26 cellular contexts compared by ENCODE assay signal in the genomic region with DNA sequence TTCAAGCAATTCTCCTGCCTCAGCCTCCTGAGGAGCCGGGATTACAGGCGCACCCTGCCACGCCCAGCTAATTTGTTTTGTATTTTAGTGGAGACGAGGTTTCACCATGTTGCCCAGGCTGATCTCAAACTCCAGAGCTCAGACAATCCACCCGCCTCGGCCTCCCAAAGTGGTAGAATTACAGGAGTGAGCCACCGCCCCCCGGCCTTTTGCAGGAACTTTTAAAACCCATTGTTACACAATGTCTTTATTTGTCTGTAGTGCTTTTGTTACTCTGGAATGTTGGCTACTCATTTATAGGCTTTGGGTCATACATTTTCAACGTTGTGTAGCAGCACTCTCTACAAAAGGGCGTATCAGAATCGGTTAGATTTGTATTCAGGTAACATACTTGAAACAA.
"Had no signal": no experiment of that assay in that cellular context is flagged by ENCODE, and none has a peak within 500 bp of the region (broad histone marks: within the 10 kb centered on the region; RNA-seq: fewer than 3 reads in every experiment).

No MANE protein-coding gene starts in this region.

- H3K27me3 Mint-ChIP-seq: naive thymus-derived CD8-positive, alpha-beta T cell; stimulated activated naive B cell treated with anti-CD40 and anti-IgM and Interleukin-4, amounts not matched to agents 10 μg/mL and 1 μg/mL and 100 μg/mL, for 72 hours had no signal

- H3K9me3 Mint-ChIP-seq: nephron had no signal

- H3K27ac ChIP-seq: left lung, lower lobe of right lung, neutrophil, parathyroid adenoma, psoas muscle, right atrium auricular region, right lobe of liver, stomach, testis, thyroid gland, upper lobe of right lung had no signal

- H3K4me3 Mint-ChIP-seq: naive thymus-derived CD8-positive, alpha-beta T cell; nephron; neural crest cell; stimulated activated naive B cell treated with anti-CD40 and anti-IgM and Interleukin-4, amounts not matched to agents 10 μg/mL and 1 μg/mL and 100 μg/mL, for 72 hours had no signal

- H3K4me1 Mint-ChIP-seq: naive thymus-derived CD8-positive, alpha-beta T cell; stimulated activated naive B cell treated with anti-CD40 and anti-IgM and Interleukin-4, amounts not matched to agents 10 μg/mL and 1 μg/mL and 100 μg/mL, for 72 hours had no signal

- H3K79me2 ChIP-seq: parathyroid adenoma had no signal

- DNase-seq: hippocampal formation; kidney glomerular epithelial cell; left colon; lower lobe of right lung; mammary epithelial cell; mesenchymal stem cell; naive thymus-derived CD8-positive, alpha-beta T cell; occipital lobe; psoas muscle; stimulated activated CD4-positive, alpha-beta T cell treated with anti-CD3 and anti-CD28 coated beads, Interleukin-1b, Interleukin-23, amount 100 ng/mL, for 48 hours; stimulated activated CD4-positive, alpha-beta T cell treated with anti-CD3 and anti-CD28 coated beads, Interleukin-2, amount 100 ng/mL, for 48 hours; stimulated activated naive B cell treated with anti-CD40 and anti-IgM and Interleukin-4, amounts not matched to agents 10 μg/mL and 1 μg/mL and 100 μg/mL, for 72 hours; stimulated activated naive CD8-positive, alpha-beta T cell treated with anti-CD3 and anti-CD28 coated beads, Interleukin-15, Interleukin-2, amounts not matched to agents 100 U/mL and 50 U/mL, for 24 hours; stomach; testis; thyroid gland; trophoblast cell; upper lobe of right lung had no signal

- H3K4me2 ChIP-seq: smooth muscle cell had no signal

- H3K9ac ChIP-seq: parathyroid adenoma had no signal

- H3K36me3 ChIP-seq: left lung, lower lobe of right lung, neutrophil, right atrium auricular region, right lobe of liver, stomach, thyroid gland, upper lobe of right lung had no signal

- H3K27ac Mint-ChIP-seq: naive thymus-derived CD8-positive, alpha-beta T cell; stimulated activated naive B cell treated with anti-CD40 and anti-IgM and Interleukin-4, amounts not matched to agents 10 μg/mL and 1 μg/mL and 100 μg/mL, for 72 hours had no signal

- ATAC-seq: left colon; left lung; lower lobe of right lung; naive thymus-derived CD8-positive, alpha-beta T cell; psoas muscle; right lobe of liver; stimulated activated naive B cell treated with anti-CD40 and anti-IgM and Interleukin-4, amounts not matched to agents 10 μg/mL and 1 μg/mL and 100 μg/mL, for 72 hours; stimulated activated naive CD8-positive, alpha-beta T cell treated with anti-CD3 and anti-CD28 coated beads, Interleukin-15, Interleukin-2, amounts not matched to agents 100 U/mL and 50 U/mL, for 24 hours; upper lobe of right lung had no signal

- H3K4me3 ChIP-seq: left lung, lower lobe of right lung, psoas muscle, right atrium auricular region, right lobe of liver, smooth muscle cell, stomach, testis, thyroid gland, upper lobe of right lung had no signal

- H3K9me3 ChIP-seq: left lung, lower lobe of right lung, neutrophil, psoas muscle, right lobe of liver, stomach, testis, thyroid gland, upper lobe of right lung had no signal

- H3K4me1 ChIP-seq: left lung, lower lobe of right lung, parathyroid adenoma, psoas muscle, right atrium auricular region, right lobe of liver, stomach, testis, thyroid gland, upper lobe of right lung had no signal

- H2AFZ ChIP-seq: parathyroid adenoma had no signal

- H3K27me3 ChIP-seq: left lung, neutrophil, right lobe of liver, stomach, testis, thyroid gland, upper lobe of right lung had no signal

- H3K36me3 Mint-ChIP-seq: naive thymus-derived CD8-positive, alpha-beta T cell; stimulated activated naive B cell treated with anti-CD40 and anti-IgM and Interleukin-4, amounts not matched to agents 10 μg/mL and 1 μg/mL and 100 μg/mL, for 72 hours had no signal
